Comparison of ENCODE assay signal across 26 cellular contexts in genomic region chr3:146781059-146781458, GRCh38.
DNase-seq lines count a peak whose midpoint lies in the region; ATAC-seq, FAIRE-seq and TF ChIP-seq lines count a peak whose summit lies in the region.
"Had no signal": no experiment of that assay in that cellular context is flagged by ENCODE, and none has a peak within 500 bp of the region (broad histone marks: within the 10 kb centered on the region; RNA-seq: fewer than 3 reads in every experiment).

No MANE protein-coding gene starts in this region.

- H3K36me3 ChIP-seq in H7 (replicated peaks; ENCODE audit: control insufficient read depth, insufficient read depth, low read length) (no peaks in the 10 kb centered on the region), astrocyte (ENCODE audit: insufficient read depth, low read length) (no peaks in the 10 kb centered on the region), osteoblast (ENCODE audit: insufficient read depth, low read length) (no peaks in the 10 kb centered on the region)
- H3K36me3 ChIP-seq: thyroid gland had no signal

- H3K4me3 ChIP-seq in H7 (ENCODE audit: insufficient read depth, low read depth, low read length) = no peak overlapping the region
- H3K4me3 ChIP-seq in astrocyte (ENCODE audit: insufficient read depth, low read depth, low read length) = no peak overlapping the region
- no peak overlapping the region for H3K4me3 ChIP-seq in fibroblast of mammary gland (ENCODE audit: control insufficient read depth, low read depth, low read length)
- no peak overlapping the region for H3K4me3 ChIP-seq in osteoblast (ENCODE audit: insufficient read depth, low read length)
- H3K4me3 ChIP-seq: coronary artery, thyroid gland had no signal

- H2AFZ ChIP-seq in astrocyte (ENCODE audit: low read depth, low read length) = no peak overlapping the region
- H2AFZ ChIP-seq in osteoblast (ENCODE audit: low read length) = peak overlapping the region; percentile 65

- no peaks in the 10 kb centered on the region for H3K36me3 Mint-ChIP-seq in astrocyte (ENCODE audit: low read depth, unreplicated experiment)
- H3K36me3 Mint-ChIP-seq: memory B cell; naive thymus-derived CD8-positive, alpha-beta T cell had no signal

- H3K4me3 Mint-ChIP-seq in astrocyte (ENCODE audit: unreplicated experiment) = no peak overlapping the region
- H3K4me3 Mint-ChIP-seq: memory B cell; naive thymus-derived CD8-positive, alpha-beta T cell had no signal

- peaks cover 9% of the 10 kb centered on the region for H3K4me1 Mint-ChIP-seq in astrocyte (ENCODE audit: low read depth, unreplicated experiment)
- H3K4me1 Mint-ChIP-seq: memory B cell; naive thymus-derived CD8-positive, alpha-beta T cell had no signal

- no peaks in the 10 kb centered on the region for H3K27me3 Mint-ChIP-seq in astrocyte (ENCODE audit: low read depth, unreplicated experiment)
- H3K27me3 Mint-ChIP-seq: memory B cell; naive thymus-derived CD8-positive, alpha-beta T cell had no signal

- H3K9me3 Mint-ChIP-seq in astrocyte (ENCODE audit: unreplicated experiment) = no peaks in the 10 kb centered on the region
- H3K9me3 Mint-ChIP-seq: memory B cell had no signal

- TF ChIP-seq CTCF in astrocyte (IDR thresholded peaks at IDR 0.05; ENCODE audit: insufficient read depth, low read depth, low read length) (no peak), fibroblast of mammary gland (conservative IDR thresholded peaks at IDR 0.05; ENCODE audit: control insufficient read depth, insufficient read depth, low read depth, low read length) (no peak), osteoblast (IDR thresholded peaks at IDR 0.05; ENCODE audit: extremely low read depth, low read depth, low read length) (no peak)

- H4K20me1 ChIP-seq in astrocyte (ENCODE audit: insufficient read depth, low read length) (no peaks in the 10 kb centered on the region), osteoblast (ENCODE audit: insufficient read depth, low read length) (no peaks in the 10 kb centered on the region)

- peak; percentile 39 for DNase-seq in H7
- no peak for DNase-seq in astrocyte (ENCODE audit: low read depth)
- DNase-seq in fibroblast of mammary gland (ENCODE audit: low read depth) = peak; percentile 5
- no peak for DNase-seq in osteoblast (ENCODE audit: insufficient read length, low spot score, missing footprints)
- no peak for DNase-seq in frontal cortex (ENCODE audit: low spot score in 2 of 2)
- DNase-seq in stimulated activated CD4-positive, alpha-beta T cell treated with anti-CD3 and anti-CD28 coated beads, Interleukin-12 subunit alpha, Interleukin-12 subunit beta, amount 100 ng/mL, for 4 hours = no peak
- DNase-seq: activated CD8-positive, alpha-beta memory T cell treated with anti-CD3 and anti-CD28 coated beads for 24 hours; activated naive CD4-positive, alpha-beta T cell treated with anti-CD3 and anti-CD28 coated beads, Interleukin-2, amount 50 U/mL, for 16 hours; activated T-cell treated with anti-CD3 and anti-CD28 coated beads, Interleukin-2, amount 50 U/mL, for 48 hours; aorta; DMS 273 treated with DMSO at 0.1 percent for 48 hours; left cardiac atrium; naive thymus-derived CD8-positive, alpha-beta T cell; NCI-H1417; NCI-H526 treated with DMSO at 0.1 percent for 48 hours; stimulated activated CD4-positive, alpha-beta T cell treated with anti-CD3 and anti-CD28 coated beads, Interleukin-2, amount 100 ng/mL, for 24 hours; stimulated activated naive CD4-positive, alpha-beta T cell; thyroid gland had no signal

- H3K4me2 ChIP-seq in astrocyte (ENCODE audit: low read length) (no peak overlapping the region), osteoblast (ENCODE audit: insufficient read depth, low read length) (peak overlapping the region; percentile 46)

- H3K4me1 ChIP-seq in astrocyte (ENCODE audit: insufficient read depth, low read length) = no peaks in the 10 kb centered on the region
- H3K4me1 ChIP-seq in osteoblast (ENCODE audit: insufficient read depth, low read length) = peaks cover 37% of the 10 kb centered on the region

- H3K79me2 ChIP-seq in astrocyte (ENCODE audit: insufficient read depth, low read length) = no peaks in the 10 kb centered on the region
- H3K79me2 ChIP-seq in osteoblast (ENCODE audit: insufficient read depth, low read length) = no peaks in the 10 kb centered on the region

- H3K27me3 ChIP-seq in H7 (ENCODE audit: control insufficient read depth, insufficient read depth, low read length) = peaks cover 6% of the 10 kb centered on the region
- H3K27me3 ChIP-seq in astrocyte (ENCODE audit: insufficient read depth, low read length) = no peaks in the 10 kb centered on the region
- H3K27me3 ChIP-seq in osteoblast (ENCODE audit: insufficient read depth, low read length) = no peaks in the 10 kb centered on the region
- H3K27me3 ChIP-seq: thyroid gland had no signal

- ATAC-seq in GM21367 (IDR thresholded peaks at IDR 0.05; ENCODE audit: unreplicated experiment) = no peak
- ATAC-seq in HG03565 (IDR thresholded peaks at IDR 0.05; ENCODE audit: unreplicated experiment) = no peak
- ATAC-seq: activated CD4-positive, CD25-positive, alpha-beta regulatory T cell treated with anti-CD3 and anti-CD28 coated beads, Interleukin-2, amount 50 U/mL, for 24 hours; left cardiac atrium; naive thymus-derived CD8-positive, alpha-beta T cell had no signal

- FAIRE-seq in astrocyte (lab: Jason Lieb, UNC) (no peak), frontal cortex (lab: Jason Lieb, UNC) (no peak)
- FAIRE-seq: GM12891, GM19239, HTR-8/SVneo had no signal

- H3K9ac ChIP-seq in astrocyte (ENCODE audit: low read length) = no peak overlapping the region

- H3K27ac ChIP-seq in astrocyte (ENCODE audit: low read depth, low read length) = peak overlapping the region; percentile 32
- peak overlapping the region; percentile 64 for H3K27ac ChIP-seq in osteoblast (ENCODE audit: low read depth, low read length)
- H3K27ac ChIP-seq: coronary artery, thyroid gland had no signal

- no peak overlapping the region for H3K27ac Mint-ChIP-seq in astrocyte (ENCODE audit: unreplicated experiment)
- H3K27ac Mint-ChIP-seq: memory B cell; naive thymus-derived CD8-positive, alpha-beta T cell had no signal

- H3K9me3 ChIP-seq in astrocyte (ENCODE audit: insufficient read depth, low read depth, low read length) (no peaks in the 10 kb centered on the region), osteoblast (ENCODE audit: low read depth, low read length) (no peaks in the 10 kb centered on the region)
- H3K9me3 ChIP-seq: thyroid gland had no signal

Comparison
In these comparisons a context has a peak if more than half of its experiments do, and no peak if none do; other contexts are left out.
1. DNase-seq: peak in H7 (single experiment) and fibroblast of mammary gland (single experiment); none in astrocyte (single experiment), osteoblast (single experiment), frontal cortex (0 of 2) and stimulated activated CD4-positive, alpha-beta T cell treated with anti-CD3 and anti-CD28 coated beads, Interleukin-12 subunit alpha, Interleukin-12 subunit beta, amount 100 ng/mL, for 4 hours (single experiment).